18 cellular contexts compared by ENCODE assay signal in genomic region chr19:2648099-2648498, GRCh38.
"Had no signal": no experiment of that assay in that cellular context is flagged by ENCODE, and none has a peak within 500 bp of the region (broad histone marks: within the 10 kb centered on the region; RNA-seq: fewer than 3 reads in every experiment).

No MANE protein-coding gene starts in this region.

- H3K27me3 Mint-ChIP-seq: activated CD4-positive, alpha-beta T cell treated with anti-CD3 and anti-CD28 coated beads, Interleukin-2, amount 10 ng/mL, durations not matched to agents 7 days and 5 days; activated CD8-positive, alpha-beta T cell treated with anti-CD3 and anti-CD28 coated beads for 36 hours; activated T-helper 17 cell treated with anti-CD3 and anti-CD28 coated beads, Interleukin-2, amount 50 U/mL, for 72 hours; dendritic cell treated with granulocyte-macrophage colony-stimulating factor and Interleukin-4, amounts not matched to agents 40 ng/mL and 50 ng/mL, for 4 days; progenitor cell of endocrine pancreas had no signal

- H3K36me3 ChIP-seq: ovary, sigmoid colon, thyroid gland, upper lobe of right lung had no signal

- H3K27me3 ChIP-seq: esophagus muscularis mucosa, ovary, sigmoid colon, stomach, thyroid gland, upper lobe of right lung had no signal

- H3K36me3 Mint-ChIP-seq: mesothelial cell of epicardium; stimulated activated effector memory CD8-positive, alpha-beta T cell treated with anti-CD3 and anti-CD28 coated beads, Interleukin-12 subunit alpha, Interleukin-12 subunit beta, amount 100 ng/mL, for 72 hours had no signal

- H3K9me3 ChIP-seq: ovary, sigmoid colon, stomach, thyroid gland, upper lobe of right lung had no signal

- H3K9me3 Mint-ChIP-seq: activated CD4-positive, alpha-beta T cell treated with anti-CD3 and anti-CD28 coated beads, Interleukin-2, amount 10 ng/mL, durations not matched to agents 7 days and 5 days; activated CD8-positive, alpha-beta T cell treated with anti-CD3 and anti-CD28 coated beads for 36 hours; activated T-cell treated with anti-CD3 and anti-CD28 coated beads, Interleukin-2, amount 50 U/mL, for 4 hours; activated T-helper 17 cell treated with anti-CD3 and anti-CD28 coated beads, Interleukin-2, amount 50 U/mL, for 72 hours; central memory CD8-positive, alpha-beta T cell; dendritic cell treated with granulocyte-macrophage colony-stimulating factor and Interleukin-4, amounts not matched to agents 40 ng/mL and 50 ng/mL, for 4 days; mesothelial cell of epicardium; stimulated activated effector memory CD8-positive, alpha-beta T cell treated with anti-CD3 and anti-CD28 coated beads, Interleukin-12 subunit alpha, Interleukin-12 subunit beta, amount 100 ng/mL, for 72 hours had no signal

- H3K27ac ChIP-seq: esophagus muscularis mucosa, ovary, sigmoid colon, stomach, thyroid gland, upper lobe of right lung, VCaP had no signal

- H3K27ac Mint-ChIP-seq: activated CD4-positive, alpha-beta T cell treated with anti-CD3 and anti-CD28 coated beads, Interleukin-2, amount 10 ng/mL, durations not matched to agents 7 days and 5 days; activated CD8-positive, alpha-beta T cell treated with anti-CD3 and anti-CD28 coated beads for 36 hours; activated T-helper 17 cell treated with anti-CD3 and anti-CD28 coated beads, Interleukin-2, amount 50 U/mL, for 72 hours; dendritic cell treated with granulocyte-macrophage colony-stimulating factor and Interleukin-4, amounts not matched to agents 40 ng/mL and 50 ng/mL, for 4 days; mesothelial cell of epicardium; naive thymus-derived CD4-positive, alpha-beta T cell; progenitor cell of endocrine pancreas; stimulated activated effector memory CD8-positive, alpha-beta T cell treated with anti-CD3 and anti-CD28 coated beads, Interleukin-12 subunit alpha, Interleukin-12 subunit beta, amount 100 ng/mL, for 72 hours had no signal

- H3K4me1 ChIP-seq: sigmoid colon, thyroid gland, upper lobe of right lung had no signal

- H3K4me1 Mint-ChIP-seq: activated CD4-positive, alpha-beta T cell treated with anti-CD3 and anti-CD28 coated beads, Interleukin-2, amount 10 ng/mL, durations not matched to agents 7 days and 5 days; activated T-helper 17 cell treated with anti-CD3 and anti-CD28 coated beads, Interleukin-2, amount 50 U/mL, for 72 hours; central memory CD8-positive, alpha-beta T cell; mesothelial cell of epicardium; stimulated activated effector memory CD8-positive, alpha-beta T cell treated with anti-CD3 and anti-CD28 coated beads, Interleukin-12 subunit alpha, Interleukin-12 subunit beta, amount 100 ng/mL, for 72 hours had no signal

- H3K4me3 Mint-ChIP-seq: activated CD4-positive, alpha-beta T cell treated with anti-CD3 and anti-CD28 coated beads, Interleukin-2, amount 10 ng/mL, durations not matched to agents 7 days and 5 days; activated CD8-positive, alpha-beta T cell treated with anti-CD3 and anti-CD28 coated beads for 36 hours; activated T-cell treated with anti-CD3 and anti-CD28 coated beads, Interleukin-2, amount 50 U/mL, for 4 hours; activated T-helper 17 cell treated with anti-CD3 and anti-CD28 coated beads, Interleukin-2, amount 50 U/mL, for 72 hours; central memory CD8-positive, alpha-beta T cell; dendritic cell treated with granulocyte-macrophage colony-stimulating factor and Interleukin-4, amounts not matched to agents 40 ng/mL and 50 ng/mL, for 4 days; mesothelial cell of epicardium; naive thymus-derived CD4-positive, alpha-beta T cell; stimulated activated effector memory CD8-positive, alpha-beta T cell treated with anti-CD3 and anti-CD28 coated beads, Interleukin-12 subunit alpha, Interleukin-12 subunit beta, amount 100 ng/mL, for 72 hours had no signal

- FAIRE-seq: small intestine had no signal

- H3K4me3 ChIP-seq: esophagus muscularis mucosa, ovary, sigmoid colon, stomach, thyroid gland, upper lobe of right lung had no signal
